ENCODE assay signal across 14 cellular contexts in genomic region chr2:162581931-162582330, GRCh38.
"Had no signal": no experiment of that assay in that cellular context is flagged by ENCODE, and none has a peak within 500 bp of the region (broad histone marks: within the 10 kb centered on the region; RNA-seq: fewer than 3 reads in every experiment).

No MANE protein-coding gene starts in this region.

- H3K4me1 Mint-ChIP-seq: activated naive CD8-positive, alpha-beta T cell treated with anti-CD3 and anti-CD28 coated beads, Interleukin-2, amount 10 ng/mL, durations not matched to agents 7 days and 5 days; stimulated activated naive B cell treated with anti-CD40 and anti-IgM and Interleukin-4, amounts not matched to agents 10 μg/mL and 1 μg/mL and 100 μg/mL, for 72 hours had no signal

- DNase-seq: activated CD8-positive, alpha-beta memory T cell treated with anti-CD3 and anti-CD28 coated beads, Interleukin-2, amount 50 U/mL, for 4 hours; activated CD8-positive, alpha-beta T cell treated with anti-CD3 and anti-CD28 coated beads for 36 hours; activated naive CD8-positive, alpha-beta T cell treated with anti-CD3 and anti-CD28 coated beads, Interleukin-2, amount 10 ng/mL, durations not matched to agents 7 days and 5 days; effector CD8-positive, alpha-beta T cell; foreskin melanocyte; head of caudate nucleus; left lung; midbrain; stimulated activated naive B cell treated with anti-CD40 and anti-IgM and Interleukin-4, amounts not matched to agents 10 μg/mL and 1 μg/mL and 100 μg/mL, for 72 hours; substantia nigra had no signal

- H3K4me3 Mint-ChIP-seq: activated CD8-positive, alpha-beta T cell treated with anti-CD3 and anti-CD28 coated beads for 36 hours; activated naive CD8-positive, alpha-beta T cell treated with anti-CD3 and anti-CD28 coated beads, Interleukin-2, amount 10 ng/mL, durations not matched to agents 7 days and 5 days; stimulated activated naive B cell treated with anti-CD40 and anti-IgM and Interleukin-4, amounts not matched to agents 10 μg/mL and 1 μg/mL and 100 μg/mL, for 72 hours; type B pancreatic cell had no signal

- H3K4me3 ChIP-seq: coronary artery, left lung had no signal

- H3K27me3 Mint-ChIP-seq: activated naive CD8-positive, alpha-beta T cell treated with anti-CD3 and anti-CD28 coated beads, Interleukin-2, amount 10 ng/mL, durations not matched to agents 7 days and 5 days; stimulated activated naive B cell treated with anti-CD40 and anti-IgM and Interleukin-4, amounts not matched to agents 10 μg/mL and 1 μg/mL and 100 μg/mL, for 72 hours; type B pancreatic cell had no signal

- ATAC-seq: activated CD8-positive, alpha-beta T cell treated with anti-CD3 and anti-CD28 coated beads for 36 hours; stimulated activated naive B cell treated with anti-CD40 and anti-IgM and Interleukin-4, amounts not matched to agents 10 μg/mL and 1 μg/mL and 100 μg/mL, for 72 hours had no signal

- H3K36me3 ChIP-seq: left lung, neutrophil had no signal

- H3K27ac ChIP-seq: coronary artery, left lung, neutrophil had no signal

- H3K27ac Mint-ChIP-seq: activated CD8-positive, alpha-beta T cell treated with anti-CD3 and anti-CD28 coated beads for 36 hours; activated naive CD8-positive, alpha-beta T cell treated with anti-CD3 and anti-CD28 coated beads, Interleukin-2, amount 10 ng/mL, durations not matched to agents 7 days and 5 days; stimulated activated naive B cell treated with anti-CD40 and anti-IgM and Interleukin-4, amounts not matched to agents 10 μg/mL and 1 μg/mL and 100 μg/mL, for 72 hours; type B pancreatic cell had no signal

- H3K9me3 Mint-ChIP-seq: activated naive CD8-positive, alpha-beta T cell treated with anti-CD3 and anti-CD28 coated beads, Interleukin-2, amount 10 ng/mL, durations not matched to agents 7 days and 5 days; type B pancreatic cell had no signal

- H3K9me3 ChIP-seq: left lung, neutrophil had no signal

- H3K4me1 ChIP-seq: left lung had no signal

- H3K36me3 Mint-ChIP-seq: activated naive CD8-positive, alpha-beta T cell treated with anti-CD3 and anti-CD28 coated beads, Interleukin-2, amount 10 ng/mL, durations not matched to agents 7 days and 5 days; stimulated activated naive B cell treated with anti-CD40 and anti-IgM and Interleukin-4, amounts not matched to agents 10 μg/mL and 1 μg/mL and 100 μg/mL, for 72 hours; type B pancreatic cell had no signal

- H3K27me3 ChIP-seq: left lung, neutrophil had no signal

- FAIRE-seq: astrocyte had no signal
